In the genomic region with DNA sequence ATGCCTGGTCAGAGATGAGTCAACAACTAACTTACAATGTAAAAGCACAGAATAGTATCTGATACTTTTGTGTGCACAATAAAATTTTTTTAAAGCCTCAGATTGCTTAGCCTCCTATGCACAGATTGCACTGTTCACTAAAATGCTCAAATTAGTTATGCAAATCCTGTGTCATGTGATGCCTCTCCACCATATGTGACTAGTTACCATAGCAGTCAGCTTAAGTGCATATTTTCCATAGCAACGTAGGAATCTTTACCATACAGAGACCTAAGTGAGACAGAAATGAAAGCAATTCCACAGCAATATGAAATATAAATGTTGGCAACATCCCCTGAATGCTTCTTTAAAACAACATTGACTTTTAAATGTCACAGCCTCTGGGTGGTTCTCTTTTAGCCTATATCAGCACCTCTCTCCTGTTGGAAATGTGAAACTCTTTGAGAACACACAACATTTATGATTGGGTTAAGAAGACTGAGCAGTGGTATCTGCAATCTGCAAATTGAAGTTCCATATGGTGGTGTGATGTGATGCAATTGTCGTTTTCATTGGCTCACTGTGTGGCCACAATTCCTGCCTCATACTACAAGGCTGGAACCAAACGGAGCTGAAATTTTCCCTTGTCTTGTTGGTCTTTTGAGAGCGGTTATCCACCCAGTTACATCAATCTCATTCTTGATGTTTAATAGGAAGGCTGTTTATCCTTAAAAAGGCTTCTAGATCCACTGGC, we compare ENCODE assay signal across 35 cellular contexts.
DNase-seq lines count a peak whose midpoint lies in the region; ATAC-seq, FAIRE-seq and TF ChIP-seq lines count a peak whose summit lies in the region.
"Had no signal": no experiment of that assay in that cellular context is flagged by ENCODE, and none has a peak within 500 bp of the region (broad histone marks: within the 10 kb centered on the region; RNA-seq: fewer than 3 reads in every experiment).

No MANE protein-coding gene starts in this region.

- no peaks in the 10 kb centered on the region for H3K4me1 Mint-ChIP-seq in stimulated activated effector memory CD8-positive, alpha-beta T cell treated with anti-CD3 and anti-CD28 coated beads, Interleukin-12 subunit alpha, Interleukin-12 subunit beta, amount 100 ng/mL, for 72 hours
- no peaks in the 10 kb centered on the region for H3K4me1 Mint-ChIP-seq in HFFc6 (ENCODE audit: low read depth)
- H3K4me1 Mint-ChIP-seq: central memory CD8-positive, alpha-beta T cell; neural crest cell; stimulated activated naive B cell treated with anti-CD40 and anti-IgM and Interleukin-4, amounts not matched to agents 10 μg/mL and 1 μg/mL and 100 μg/mL, for 72 hours had no signal

- no peak for ATAC-seq in stimulated activated effector memory CD8-positive, alpha-beta T cell treated with anti-CD3 and anti-CD28 coated beads, Interleukin-12 subunit alpha, Interleukin-12 subunit beta, amount 100 ng/mL, for 72 hours
- ATAC-seq in HG02981 (IDR thresholded peaks at IDR 0.05; ENCODE audit: unreplicated experiment), result no peak
- ATAC-seq: gastroesophageal sphincter; HepG2; right cardiac atrium; stimulated activated naive B cell treated with anti-CD40 and anti-IgM and Interleukin-4, amounts not matched to agents 10 μg/mL and 1 μg/mL and 100 μg/mL, for 72 hours had no signal

- peaks cover 20% of the 10 kb centered on the region for H3K9me3 Mint-ChIP-seq in stimulated activated effector memory CD8-positive, alpha-beta T cell treated with anti-CD3 and anti-CD28 coated beads, Interleukin-12 subunit alpha, Interleukin-12 subunit beta, amount 100 ng/mL, for 72 hours
- H3K9me3 Mint-ChIP-seq in HFFc6, result no peaks in the 10 kb centered on the region; the same call in 1 of the 2 replicates
- H3K9me3 Mint-ChIP-seq: neural crest cell had no signal

- DNase-seq in Ammon's horn (ENCODE audit: low spot score) (peak; percentile 50), NCI-H524 treated with DMSO at 0.1 percent for 48 hours (lab: John Stamatoyannopoulos, UW) (peak; percentile 74), HFFc6 (no peak), Kasumi-1 (lab: John Stamatoyannopoulos, UW) (no peak)
- no peak for DNase-seq in stimulated activated effector memory CD8-positive, alpha-beta T cell treated with anti-CD3 and anti-CD28 coated beads, Interleukin-12 subunit alpha, Interleukin-12 subunit beta, amount 100 ng/mL, for 72 hours (ENCODE audit: low spot score in 2 of 2)
- DNase-seq: ACHN; activated CD4-positive, alpha-beta T cell treated with anti-CD3 and anti-CD28 coated beads for 4 hours; activated naive CD4-positive, alpha-beta T cell treated with anti-CD3 and anti-CD28 coated beads for 36 hours; activated T-cell treated with anti-CD3 and anti-CD28 coated beads, Interleukin-2, amount 50 U/mL, for 48 hours; COR-L47; effector CD4-positive, alpha-beta T cell; H7; hypothalamus; islet precursor cell; NCI-H1092 treated with DMSO at 0.1 percent for 48 hours; NCI-H1930; NCI-H226; right cardiac atrium; RPMI8226; stimulated activated CD4-positive, alpha-beta T cell treated with anti-CD3 and anti-CD28 coated beads, Interleukin-4, amount 100 ng/mL, for 1 hour; stimulated activated naive B cell treated with anti-CD40 and anti-IgM and Interleukin-4, amounts not matched to agents 10 μg/mL and 1 μg/mL and 100 μg/mL, for 72 hours had no signal

- H3K36me3 Mint-ChIP-seq in stimulated activated effector memory CD8-positive, alpha-beta T cell treated with anti-CD3 and anti-CD28 coated beads, Interleukin-12 subunit alpha, Interleukin-12 subunit beta, amount 100 ng/mL, for 72 hours, result no peaks in the 10 kb centered on the region
- no peaks in the 10 kb centered on the region for H3K36me3 Mint-ChIP-seq in HFFc6 (ENCODE audit: low read depth)
- H3K36me3 Mint-ChIP-seq: stimulated activated naive B cell treated with anti-CD40 and anti-IgM and Interleukin-4, amounts not matched to agents 10 μg/mL and 1 μg/mL and 100 μg/mL, for 72 hours had no signal

- no peak overlapping the region for H3K27ac Mint-ChIP-seq in stimulated activated effector memory CD8-positive, alpha-beta T cell treated with anti-CD3 and anti-CD28 coated beads, Interleukin-12 subunit alpha, Interleukin-12 subunit beta, amount 100 ng/mL, for 72 hours
- no peak overlapping the region for H3K27ac Mint-ChIP-seq in HFFc6
- H3K27ac Mint-ChIP-seq: activated naive CD4-positive, alpha-beta T cell treated with anti-CD3 and anti-CD28 coated beads for 36 hours; stimulated activated naive B cell treated with anti-CD40 and anti-IgM and Interleukin-4, amounts not matched to agents 10 μg/mL and 1 μg/mL and 100 μg/mL, for 72 hours; T-helper 2 cell treated with Interferon-gamma antibody and Interleukin-4, amounts not matched to agents 5 μg/mL and 100 μg/mL, for 36 hours had no signal

- H3K27ac ChIP-seq in cingulate gyrus (ENCODE audit: low read depth, low read length), result peak overlapping the region; percentile 11
- H3K27ac ChIP-seq: ascending aorta; BLaER1 treated with 17β-estradiol and CSF1 and Interleukin-3, amounts not matched to agents 10 nM and 100 nM; epithelial cell of prostate; gastroesophageal sphincter; parathyroid adenoma; vagina had no signal

- peak; percentile 30 for FAIRE-seq in islet of Langerhans (lab: Jason Lieb, UNC)
- FAIRE-seq: GM12891, HepG2 had no signal

- no peaks in the 10 kb centered on the region; the same call in 1 of the 2 replicates for H3K27me3 Mint-ChIP-seq in HFFc6 (ENCODE audit: insufficient read depth)
- H3K27me3 Mint-ChIP-seq: central memory CD8-positive, alpha-beta T cell; stimulated activated naive B cell treated with anti-CD40 and anti-IgM and Interleukin-4, amounts not matched to agents 10 μg/mL and 1 μg/mL and 100 μg/mL, for 72 hours had no signal

- H3K4me3 Mint-ChIP-seq in stimulated activated effector memory CD8-positive, alpha-beta T cell treated with anti-CD3 and anti-CD28 coated beads, Interleukin-12 subunit alpha, Interleukin-12 subunit beta, amount 100 ng/mL, for 72 hours, result no peak overlapping the region
- H3K4me3 Mint-ChIP-seq in HFFc6, result no peak overlapping the region
- H3K4me3 Mint-ChIP-seq: activated naive CD4-positive, alpha-beta T cell treated with anti-CD3 and anti-CD28 coated beads for 36 hours; central memory CD8-positive, alpha-beta T cell; neural crest cell; stimulated activated naive B cell treated with anti-CD40 and anti-IgM and Interleukin-4, amounts not matched to agents 10 μg/mL and 1 μg/mL and 100 μg/mL, for 72 hours; T-helper 2 cell treated with Interferon-gamma antibody and Interleukin-4, amounts not matched to agents 5 μg/mL and 100 μg/mL, for 36 hours had no signal

- TF ChIP-seq CTCF in HFFc6 (IDR thresholded peaks at IDR 0.05), result no peak

Comparison
In these comparisons a context has a peak if more than half of its experiments do, and no peak if none do; other contexts are left out.
1. DNase-seq: peak in Ammon's horn (single experiment) and NCI-H524 treated with DMSO at 0.1 percent for 48 hours (single experiment); none in stimulated activated effector memory CD8-positive, alpha-beta T cell treated with anti-CD3 and anti-CD28 coated beads, Interleukin-12 subunit alpha, Interleukin-12 subunit beta, amount 100 ng/mL, for 72 hours (0 of 2), HFFc6 (single experiment) and Kasumi-1 (0 of 2).